8 cellular contexts compared by ENCODE assay signal in genomic region chr7:28922618-28923331, GRCh38. TPM values are rescaled to one million over a fixed set of nuclear protein-coding genes. Genes with fewer than 3 reads are reported as not detected.
DNase-seq lines count a peak whose midpoint lies in the region; ATAC-seq and TF ChIP-seq lines count a peak whose summit lies in the region.

No MANE protein-coding gene starts in this region.

- peaks cover 11% of the 10 kb centered on the region for H3K4me1 Mint-ChIP-seq in osteocyte (ENCODE audit: unreplicated experiment)

- no peaks in the 10 kb centered on the region for H3K27me3 ChIP-seq in transverse colon

- DNase-seq in GM04504 (ENCODE audit: low read depth) (peak; percentile 25), RPMI8226 (peak; percentile 79), foreskin melanocyte (peak; percentile 53), osteocyte (ENCODE audit: extremely low spot score, unreplicated experiment) (no peak), transverse colon (peak; percentile 76)
- DNase-seq in activated effector memory CD4-positive, alpha-beta T cell treated with Interleukin-2 at 50 U/mL for 16 hours: peak; percentile 21

- TF ChIP-seq EP300 in transverse colon (IDR thresholded peaks at IDR 0.05; ENCODE audit: low read depth): no peak

- no peaks in the 10 kb centered on the region for H3K36me3 Mint-ChIP-seq in osteocyte (ENCODE audit: unreplicated experiment)

- WGBS in transverse colon (ENCODE audit: low coverage in 1 of 2), 2 donors: 2% methylated on average over 6 to 7 of the region's 7 CpGs

- H3K27ac ChIP-seq in transverse colon: no peak overlapping the region

- no peak for TF ChIP-seq POLR2A in transverse colon (IDR thresholded peaks at IDR 0.05)
- no peak for TF ChIP-seq POLR2A in GM18505 (IDR thresholded peaks at IDR 0.05; ENCODE audit: borderline replicate concordance, extremely low read depth, insufficient read depth, insufficient read length)

- peak; percentile 85 for TF ChIP-seq CTCF in LNCAP (IDR thresholded peaks at IDR 0.05)
- TF ChIP-seq CTCF in osteocyte (IDR thresholded peaks at IDR 0.05): peak; percentile 93
- peak; percentile 84 to 87 (median 86) for TF ChIP-seq CTCF in transverse colon (IDR thresholded peaks at IDR 0.05)

- no peaks in the 10 kb centered on the region for H3K9me3 ChIP-seq in transverse colon

- peaks cover 20% of the 10 kb centered on the region for H3K27me3 Mint-ChIP-seq in osteocyte (ENCODE audit: unreplicated experiment)

- no peak overlapping the region for H3K4me3 Mint-ChIP-seq in osteocyte (ENCODE audit: unreplicated experiment)

- no peak for ATAC-seq in GM18505 (IDR thresholded peaks at IDR 0.05; ENCODE audit: unreplicated experiment)

- H3K9me3 Mint-ChIP-seq in osteocyte (ENCODE audit: unreplicated experiment): no peaks in the 10 kb centered on the region

- peaks cover 0 to 16% (median 8%) of the 10 kb centered on the region in 4 donors for H3K4me1 ChIP-seq in transverse colon

- no peak overlapping the region for H3K27ac Mint-ChIP-seq in osteocyte (ENCODE audit: unreplicated experiment)

- in situ Hi-C loops in transverse colon (cut with MboI; ENCODE audit: low pct_ligation_motif_present in 1 of 4, low pct_unique_long_range_greater_than_20kb in 1 of 4, low sequenced_read_pairs in 3 of 4): loop anchor here (5.0 to 10.0 kb wide), 5 partner anchors 180 to 485 kb away; no protein-coding TSS in a partner anchor

- intact Hi-C loops in transverse colon (cut with DNase I; ENCODE audit: low total_unique reads): loop anchor here (5.0 kb wide), 1 partner anchor 185 kb away; no protein-coding TSS in a partner anchor

- no peaks in the 10 kb centered on the region for H3K36me3 ChIP-seq in transverse colon

- H3K4me3 ChIP-seq in transverse colon: no peak overlapping the region

RNA-seq across cellular contexts. Expression of gene TRIL, which starts 35.4 kb away (rescaled TPM):
- 3.5 and 4.0 TPM in 2 replicates for total RNA-seq in osteocyte
- 1 to 10 TPM in 2 of 4 donors, under 1 TPM in 2; 0.79 to 3.0 (median 1.0) TPM for total RNA-seq in transverse colon
